In genomic region chr1:22039594-22040347, GRCh38 we compare ENCODE assay signal across 8 cellular contexts. TPM values are rescaled to one million over a fixed set of nuclear protein-coding genes. Genes with fewer than 3 reads are reported as not detected.
DNase-seq lines count a peak whose midpoint lies in the region; ATAC-seq lines count a peak whose summit lies in the region.

No MANE protein-coding gene starts in this region.

- DNase-seq in AML-193 (lab: John Stamatoyannopoulos, UW) (peak; percentile 91 to 95), NOMO-1 (lab: John Stamatoyannopoulos, UW; ENCODE audit: unreplicated experiment in 2 of 2) (peak; percentile 98 to 99), fibroblast of peridontal ligament (ENCODE audit: extremely low read depth) (peak; percentile 70), sciatic nerve (ENCODE audit: low spot score) (no peak), HCEC 1CT (no peak)
- peak; percentile 75 for DNase-seq in activated CD8-positive, alpha-beta memory T cell treated with anti-CD3 and anti-CD28 coated beads, Interleukin-2, amount 50 U/mL, for 24 hours (ENCODE audit: extremely low read depth)

- intact Hi-C loops in sciatic nerve (cut with DNase I), result no loop called here

- ATAC-seq in GM19025 (IDR thresholded peaks at IDR 0.05; ENCODE audit: low read depth, unreplicated experiment) (peak; percentile 90), HG03135 (IDR thresholded peaks at IDR 0.05; ENCODE audit: unreplicated experiment) (peak; percentile 91), sciatic nerve (peak; percentile 77)

RNA-seq across cellular contexts. Expression of gene CDC42, which starts 12.7 kb away (rescaled TPM):
- 221 TPM for total RNA-seq in sciatic nerve

RNA-seq across cellular contexts. Expression of gene CELA3A, which starts 38.3 kb away (rescaled TPM):
- total RNA-seq in sciatic nerve, result 2.9 TPM

Comparison
In these comparisons a context has a peak if more than half of its experiments do, and no peak if none do; other contexts are left out.
1. DNase-seq: peak in AML-193 (2 of 2), NOMO-1 (2 of 2), activated CD8-positive, alpha-beta memory T cell treated with anti-CD3 and anti-CD28 coated beads, Interleukin-2, amount 50 U/mL, for 24 hours (single experiment) and fibroblast of peridontal ligament (single experiment); none in sciatic nerve (single experiment) and HCEC 1CT (single experiment).
2. Peak in every context shown above with its lines, with median percentiles within 50 percentile points of each other: ATAC-seq.